Comparison of ENCODE assay signal across 27 cellular contexts in genomic region chr2:29755829-29756228, GRCh38.
A peak's percentile ranks its signal among the peaks of the same experiment; 100 is the strongest.
DNase-seq lines count a peak whose midpoint lies in the region; ATAC-seq, FAIRE-seq and TF ChIP-seq lines count a peak whose summit lies in the region.
"Had no signal": no experiment of that assay in that cellular context is flagged by ENCODE, and none has a peak within 500 bp of the region (broad histone marks: within the 10 kb centered on the region; RNA-seq: fewer than 3 reads in every experiment).

No MANE protein-coding gene starts in this region.

- TF ChIP-seq CTCF in HepG2 (CRISPR knock-in tag; IDR thresholded peaks at IDR 0.05) = no peak
- TF ChIP-seq CTCF in right lobe of liver (IDR thresholded peaks at IDR 0.05) = no peak
- no peak for TF ChIP-seq CTCF in neural progenitor cell (IDR thresholded peaks at IDR 0.05)
- no peak for TF ChIP-seq CTCF in thyroid gland (IDR thresholded peaks at IDR 0.05)
- no peak for TF ChIP-seq CTCF in GM20000 (IDR thresholded peaks at IDR 0.05; ENCODE audit: extremely low read depth, missing control alignments)
- TF ChIP-seq CTCF in brain microvascular endothelial cell (IDR thresholded peaks at IDR 0.05; ENCODE audit: low read depth, low read length, missing control alignments) = no peak

- H3K79me2 ChIP-seq in HepG2 (ENCODE audit: insufficient read depth, low read length) = no peaks in the 10 kb centered on the region
- H3K79me2 ChIP-seq in neural progenitor cell (ENCODE audit: low read depth) = no peaks in the 10 kb centered on the region

- peak overlapping the region; percentile 57 for H3K27ac Mint-ChIP-seq in neural progenitor cell
- H3K27ac Mint-ChIP-seq: CD4-positive, alpha-beta T cell; IgD-negative memory B cell had no signal

- H3K4me1 ChIP-seq in HepG2 (ENCODE audit: insufficient read depth, low read length) (no peaks in the 10 kb centered on the region), right lobe of liver (no peaks in the 10 kb centered on the region), neural progenitor cell (peaks cover 10% of the 10 kb centered on the region), thyroid gland (peaks cover 0 to 6% of the 10 kb centered on the region in 2 donors)
- H3K4me1 ChIP-seq: BLaER1 treated with 17β-estradiol and CSF1 and Interleukin-3, amounts not matched to agents 10 nM and 100 nM had no signal

- H3K27ac ChIP-seq in HepG2 (ENCODE audit: extremely low read length, insufficient read depth, low read length) (no peak overlapping the region), right lobe of liver (no peak overlapping the region), neural progenitor cell (no peak overlapping the region), thyroid gland (peak overlapping the region in 1 of 3 donors; percentile 24), brain microvascular endothelial cell (no peak overlapping the region)
- H3K27ac ChIP-seq: 22Rv1; BLaER1 treated with 17β-estradiol and CSF1 and Interleukin-3, amounts not matched to agents 10 nM and 100 nM; KMS-11; SJCRH30 had no signal

- H3K4me3 ChIP-seq in HepG2 (replicated peaks in 1 of 3; ENCODE audit: insufficient read depth in 1 of 3, low read depth in 2 of 3, low read length in 3 of 3) (no peak overlapping the region), right lobe of liver (no peak overlapping the region), neural progenitor cell (no peak overlapping the region), thyroid gland (replicated peaks in 1 of 3) (no peak overlapping the region), brain microvascular endothelial cell (ENCODE audit: low read depth, low read length) (no peak overlapping the region)
- H3K4me3 ChIP-seq: BLaER1 treated with 17β-estradiol and CSF1 and Interleukin-3, amounts not matched to agents 10 nM and 100 nM; SJCRH30 had no signal

- TF ChIP-seq EP300 in HepG2 (IDR thresholded peaks at IDR 0.05; ENCODE audit: low read depth in 2 of 2, low read length in 2 of 2) (no peak), HepG2 (CRISPR knock-in tag; IDR thresholded peaks at IDR 0.05; ENCODE audit: borderline replicate concordance) (no peak)

- H3K9ac ChIP-seq in HepG2 (ENCODE audit: insufficient read depth, low read depth, low read length) (no peak overlapping the region), neural progenitor cell (no peak overlapping the region)
- H3K9ac ChIP-seq: BLaER1 treated with 17β-estradiol and CSF1 and Interleukin-3, amounts not matched to agents 10 nM and 100 nM; KMS-11 had no signal

- no peaks in the 10 kb centered on the region for H4K20me1 ChIP-seq in HepG2 (ENCODE audit: insufficient read depth, low read length)
- no peaks in the 10 kb centered on the region for H4K20me1 ChIP-seq in neural progenitor cell (ENCODE audit: low read depth)
- H4K20me1 ChIP-seq: BLaER1 treated with 17β-estradiol and CSF1 and Interleukin-3, amounts not matched to agents 10 nM and 100 nM had no signal

- 31% methylated on average over 5 of the region's 5 CpGs for WGBS in HepG2 (ENCODE audit: low lambda C conversion rate)
- WGBS in right lobe of liver (ENCODE audit: insufficient coverage, low coverage, low lambda C conversion rate, missing lambda C conversion rate) = 70% methylated on average over 2 of the region's 5 CpGs
- WGBS in thyroid gland, 2 donors = 59 to 64% methylated on average over 5 of the region's 5 CpGs

- H3K36me3 ChIP-seq in HepG2 (replicated peaks in 1 of 2; ENCODE audit: control insufficient read depth in 1 of 2, insufficient read depth in 2 of 2, low read length in 2 of 2) (no peaks in the 10 kb centered on the region), right lobe of liver (no peaks in the 10 kb centered on the region), neural progenitor cell (no peaks in the 10 kb centered on the region), thyroid gland (no peaks in the 10 kb centered on the region), brain microvascular endothelial cell (replicated peaks) (no peaks in the 10 kb centered on the region)
- H3K36me3 ChIP-seq: BLaER1 treated with 17β-estradiol and CSF1 and Interleukin-3, amounts not matched to agents 10 nM and 100 nM; SJCRH30 had no signal

- H2AFZ ChIP-seq in HepG2 (ENCODE audit: low read length) (no peak overlapping the region), neural progenitor cell (replicated peaks) (no peak overlapping the region)

- H3K9me3 Mint-ChIP-seq in neural progenitor cell = no peaks in the 10 kb centered on the region
- H3K9me3 Mint-ChIP-seq: CD4-positive, alpha-beta T cell; IgD-negative memory B cell had no signal

- H3F3A ChIP-seq in neural progenitor cell (ENCODE audit: low read depth) = no peaks in the 10 kb centered on the region

- peaks cover 20% of the 10 kb centered on the region for H3K4me1 Mint-ChIP-seq in neural progenitor cell

- H3K36me3 Mint-ChIP-seq in neural progenitor cell = no peaks in the 10 kb centered on the region
- H3K36me3 Mint-ChIP-seq: IgD-negative memory B cell had no signal

- TF ChIP-seq RAD21 in HepG2 (CRISPR knock-in tag; IDR thresholded peaks at IDR 0.05) = no peak

- BruUV-seq in HepG2 (replicated peaks; lab: Mats Ljungman, UMichigan) = no TSS peak

- H3K27me3 Mint-ChIP-seq in neural progenitor cell (ENCODE audit: insufficient read depth, low read depth) = no peaks in the 10 kb centered on the region
- H3K27me3 Mint-ChIP-seq: CD4-positive, alpha-beta T cell; IgD-negative memory B cell had no signal

- ATAC-seq in HepG2 = no peak
- ATAC-seq in right lobe of liver = no peak
- ATAC-seq: PC-3, Right ventricle myocardium inferior, SK-N-SH treated with all-trans-retinoic acid at 6 μM for 48 hours had no signal

- TF ChIP-seq POLR2A in HepG2 (IDR thresholded peaks at IDR 0.05; ENCODE audit: insufficient read depth in 1 of 2, low read depth in 2 of 2, low read length in 2 of 2) = no peak
- TF ChIP-seq POLR2A in right lobe of liver (IDR thresholded peaks at IDR 0.05) = no peak
- no peak for TF ChIP-seq POLR2A in thyroid gland (IDR thresholded peaks at IDR 0.05)

- in situ Hi-C loops in HepG2 (cut with HindIII; ENCODE audit: extremely low pct_ligation_motif_present, low pct_unique_long_range_greater_than_20kb) = no loop called here
- in situ Hi-C loops in brain microvascular endothelial cell (cut with HindIII; ENCODE audit: low pct_ligation_motif_present, low sequenced_read_pairs) = no loop called here

- CTCF ChIA-PET in HepG2 (lab: Yijun Ruan, JAX; ENCODE audit: low intra/inter-chr PET ratio, low total read pairs) = no interaction called here

- H3K4me2 ChIP-seq in HepG2 (ENCODE audit: low read depth, low read length) = no peak overlapping the region
- no peak overlapping the region for H3K4me2 ChIP-seq in neural progenitor cell
- H3K4me2 ChIP-seq: BLaER1 treated with 17β-estradiol and CSF1 and Interleukin-3, amounts not matched to agents 10 nM and 100 nM; KMS-11 had no signal

- H3K4me3 Mint-ChIP-seq in neural progenitor cell = no peak overlapping the region
- H3K4me3 Mint-ChIP-seq: CD4-positive, alpha-beta T cell; IgD-negative memory B cell had no signal

- POLR2A ChIA-PET in HepG2 (lab: Yijun Ruan, JAX) = no interaction called here

- intact Hi-C loops in HepG2 (cut with micrococcal nuclease; ENCODE audit: unreplicated experiment) = no loop called here
- intact Hi-C loops in right lobe of liver (cut with DNase I) = no loop called here
- intact Hi-C loops in thyroid gland (cut with DNase I) = no loop called here

- H3K27me3 ChIP-seq in HepG2 (ENCODE audit: control insufficient read depth in 1 of 2, insufficient read depth in 2 of 2, low read length in 2 of 2) (peaks cover 0 to 13% of the 10 kb centered on the region in 2 experiments; a peak in 3 of 5 replicates), right lobe of liver (no peaks in the 10 kb centered on the region), neural progenitor cell (no peaks in the 10 kb centered on the region), thyroid gland (no peaks in the 10 kb centered on the region), brain microvascular endothelial cell (replicated peaks) (no peaks in the 10 kb centered on the region)
- H3K27me3 ChIP-seq: BLaER1 treated with 17β-estradiol and CSF1 and Interleukin-3, amounts not matched to agents 10 nM and 100 nM; SJCRH30 had no signal

- no peak for DNase-seq in HepG2 (ENCODE audit: low spot score)
- DNase-seq in right lobe of liver = no peak
- peak; percentile 27 for DNase-seq in islet precursor cell
- DNase-seq in neural progenitor cell (ENCODE audit: low spot score) = no peak
- peak; percentile 73 to 79 for DNase-seq in thyroid gland
- no peak for DNase-seq in NCI-H1048 (lab: John Stamatoyannopoulos, UW)
- no peak for DNase-seq in GM20000 (ENCODE audit: low spot score)
- DNase-seq in brain microvascular endothelial cell = no peak
- DNase-seq: CD4-positive, alpha-beta T cell; MM.1S; NCI-H1092; NCI-H1417 treated with DMSO at 0.1 percent for 48 hours; NCI-H1694 treated with DMSO at 0.1 percent for 48 hours; NCI-H2081 treated with DMSO at 0.1 percent for 48 hours; NCI-H2171 treated with DMSO at 0.1 percent for 48 hours; NK-92 treated with Interleukin-12 subunit alpha and Interleukin-12 subunit beta, amount 100 ng/mL, for 24 hours; PC-3; SJCRH30 had no signal

- FAIRE-seq in HepG2 (lab: Jason Lieb, UNC) = no peak
- FAIRE-seq: D721Med, G401.6, H1 had no signal

- H3K9me3 ChIP-seq in HepG2 (ENCODE audit: low read length) (no peaks in the 10 kb centered on the region), right lobe of liver (no peaks in the 10 kb centered on the region), neural progenitor cell (ENCODE audit: low read depth) (no peaks in the 10 kb centered on the region), thyroid gland (no peaks in the 10 kb centered on the region)
- H3K9me3 ChIP-seq: BLaER1 treated with 17β-estradiol and CSF1 and Interleukin-3, amounts not matched to agents 10 nM and 100 nM; SJCRH30 had no signal

TF ChIP-seq in HepG2, 621 proteins besides CTCF, POLR2A, EP300 and RAD21:
- TF ChIP-seq ZNF383 (CRISPR knock-in tag; IDR thresholded peaks at IDR 0.05; ENCODE audit: borderline replicate concordance) (no peak), MAFF (IDR thresholded peaks at IDR 0.05; ENCODE audit: low read depth, low read length) (0 out of 2 replicates have a peak, but pooled peaks have one; percentile 2), ZNF382 (CRISPR knock-in tag; IDR thresholded peaks at IDR 0.05; ENCODE audit: borderline replicate concordance) (no peak), MAFK (conservative IDR thresholded peaks at IDR 0.05 in 1 of 2, IDR thresholded peaks at IDR 0.05 in 1 of 2; ENCODE audit: low read length in 2 of 2) (peak; percentile 29 to 39; a peak in 3 of 4 replicates)

Comparison
In these comparisons a context has a peak if more than half of its experiments do, and no peak if none do; other contexts are left out.
1. DNase-seq: peak in islet precursor cell (single experiment) and thyroid gland (2 of 2); none in HepG2 (single experiment), right lobe of liver (0 of 3), neural progenitor cell (single experiment), NCI-H1048 (single experiment), GM20000 (single experiment) and brain microvascular endothelial cell (single experiment).